In genomic region chr1:8625480-8625879, GRCh38 we compare ENCODE assay signal across 1 cellular context.
TF ChIP-seq lines count a peak whose summit lies in the region.

No MANE protein-coding gene starts in this region.

TF ChIP-seq in GM23338, 12 proteins besides CTCF, POLR2A, EP300 and RAD21 (continued from another document):
- TF ChIP-seq ZNF331 (CRISPR knock-in tag; IDR thresholded peaks at IDR 0.05; ENCODE audit: low read depth) (no peak), ZNF114 (CRISPR knock-in tag; IDR thresholded peaks at IDR 0.05) (no peak), EZH2 (IDR thresholded peaks at IDR 0.05; ENCODE audit: low read depth, unreplicated experiment) (no peak), ZNF462 (CRISPR knock-in tag; IDR thresholded peaks at IDR 0.05) (no peak), ETS1 (IDR thresholded peaks at IDR 0.05) (no peak), POLR2AphosphoS5 (IDR thresholded peaks at IDR 0.05; ENCODE audit: low read depth) (no peak)
TF ChIP-seq in GM23338: peak in this region for 0.
